ENCODE assay signal across 9 cellular contexts in the genomic region with DNA sequence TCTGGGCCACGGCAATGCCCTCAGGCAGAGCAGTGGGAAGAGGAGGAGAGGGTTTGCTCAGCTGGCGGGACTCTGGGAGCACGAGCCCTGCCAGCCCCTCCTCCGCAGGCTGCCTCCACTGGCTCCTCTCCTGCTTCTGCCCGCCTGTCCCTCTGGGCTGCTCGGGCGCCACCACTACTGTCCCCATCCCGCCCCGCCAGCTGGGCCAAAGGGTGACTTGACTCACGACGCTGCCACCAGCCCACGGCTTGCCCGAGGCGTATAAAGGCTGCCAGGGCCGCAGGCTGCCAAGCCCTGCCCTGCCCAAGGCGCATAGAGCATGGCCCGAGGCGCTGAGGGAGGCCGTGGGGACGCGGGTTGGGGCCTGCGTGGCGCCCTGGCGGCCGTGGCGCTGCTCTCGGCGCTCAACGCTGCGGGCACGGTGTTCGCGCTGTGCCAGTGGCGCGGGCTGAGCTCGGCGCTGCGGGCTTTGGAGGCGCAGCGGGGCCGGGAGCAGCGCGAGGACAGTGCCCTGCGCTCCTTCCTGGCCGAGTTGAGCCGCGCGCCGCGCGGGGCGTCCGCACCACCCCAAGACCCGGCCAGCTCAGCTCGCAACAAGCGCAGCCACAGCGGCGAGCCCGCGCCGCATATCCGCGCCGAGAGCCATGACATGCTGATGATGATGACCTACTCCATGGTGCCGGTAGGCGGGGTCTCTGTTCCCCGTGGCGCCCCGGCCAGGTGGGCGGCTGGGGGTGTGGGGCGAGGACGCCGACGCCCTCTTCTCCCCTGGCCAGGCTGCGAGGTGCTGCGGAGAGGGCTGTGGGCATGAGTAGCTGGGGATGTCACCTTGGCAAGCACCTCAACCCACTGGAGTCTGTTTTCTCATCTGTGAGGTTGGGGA. TPM values are rescaled to one million over a fixed set of nuclear protein-coding genes. Genes with fewer than 3 reads are reported as not detected.
DNase-seq lines count a peak whose midpoint lies in the region; ATAC-seq and TF ChIP-seq lines count a peak whose summit lies in the region.
"Had no signal": no experiment of that assay in that cellular context is flagged by ENCODE, and none has a peak within 500 bp of the region (broad histone marks: within the 10 kb centered on the region; RNA-seq: fewer than 3 reads in every experiment).

A gene (plus strand): TSS at position 290 of the 883 bp plus-strand sequence. CDS start 30 bp downstream, at position 320.

- TF ChIP-seq POLR2A in esophagus squamous epithelium (IDR thresholded peaks at IDR 0.05): no peak

- ATAC-seq in GM21737 (IDR thresholded peaks at IDR 0.05; ENCODE audit: unreplicated experiment): no peak

- H3K27ac ChIP-seq in AG04450 (ENCODE audit: low read depth, low read length) (no peak within 1 kb of the TSS), esophagus squamous epithelium (peak within 1 kb of the TSS in 1 of 4 donors; percentile 40)

- H3K4me3 ChIP-seq in AG04450 (ENCODE audit: low read depth, low read length) (peak within 1 kb of the TSS; percentile 29), esophagus squamous epithelium (peak within 1 kb of the TSS; percentile 6 to 65 (median 27))

- 18% methylated on average over 3 of the region's 76 CpGs; no CpG with 5 or more reads in 1 of the 2 donors for WGBS in esophagus squamous epithelium, 2 donors

- no peaks in the 10 kb centered on the region for H3K36me3 ChIP-seq in esophagus squamous epithelium

- H3K27me3 ChIP-seq in AG04450 (ENCODE audit: control insufficient read depth, insufficient read depth, low read length): peaks cover 55% of the 10 kb centered on the region
- peaks cover 0 to 68% (median 3%) of the 10 kb centered on the region in 4 donors for H3K27me3 ChIP-seq in esophagus squamous epithelium

- POLR2A ChIA-PET in AG04450 (lab: Yijun Ruan, JAX): no interaction called here

- H3K9me3 ChIP-seq in AG04450 (ENCODE audit: control insufficient read depth, insufficient read depth, low read length) (no peaks in the 10 kb centered on the region; the same call in 1 of the 2 replicates), esophagus squamous epithelium (no peaks in the 10 kb centered on the region)

- no peak for DNase-seq in AG04450 (ENCODE audit: low read depth, low spot score)
- DNase-seq in NCI-H146 (lab: John Stamatoyannopoulos, UW): peak; percentile 71
- DNase-seq in esophagus squamous epithelium (lab: John Stamatoyannopoulos, UW): no peak
- no peak for DNase-seq in mucosa of gallbladder (ENCODE audit: low spot score)
- no peak for DNase-seq in NCI-H446 (lab: John Stamatoyannopoulos, UW)
- DNase-seq in GM19240 (ENCODE audit: insufficient read length, low spot score): no peak
- DNase-seq in T-helper 1 cell: no peak

- intact Hi-C loops in esophagus squamous epithelium (cut with DNase I): no loop called here

- TF ChIP-seq CTCF in AG04450 (IDR thresholded peaks at IDR 0.05; ENCODE audit: low read depth, low read length) (no peak), esophagus squamous epithelium (IDR thresholded peaks at IDR 0.05) (no peak)

- H3K4me1 ChIP-seq in esophagus squamous epithelium: peaks cover 5 to 13% (median 11%) of the 10 kb centered on the region in 3 donors

- CTCF ChIA-PET in AG04450 (lab: Charles Lee): no interaction called here

RNA-seq across cellular contexts. Expression of the gene that starts here (rescaled TPM):
- polyA plus RNA-seq in AG04450 (2011; rRNA removed): 0.17 and 0.25 TPM in 2 replicates
- polyA minus RNA-seq in AG04450 (2011; rRNA and poly(A)+ RNA removed): 0.23 TPM in 1 of 2 replicates, not detected in the other
- total RNA-seq in esophagus squamous epithelium (1 to 10 TPM in 1 of 4 donors, under 1 TPM in 3; 0.31 to 2.1 (median 0.74) TPM), mucosa of gallbladder (20.7 TPM)
- total RNA-seq: activated CD8-positive, alpha-beta memory T cell treated with anti-CD3 and anti-CD28 coated beads for 36 hours had no signal
